ENCODE assay signal across 12 cellular contexts in genomic region chr1:246364415-246364941, GRCh38.
DNase-seq lines count a peak whose midpoint lies in the region; ATAC-seq, FAIRE-seq and TF ChIP-seq lines count a peak whose summit lies in the region.
"Had no signal": no experiment of that assay in that cellular context is flagged by ENCODE, and none has a peak within 500 bp of the region (broad histone marks: within the 10 kb centered on the region; RNA-seq: fewer than 3 reads in every experiment).

No MANE protein-coding gene starts in this region.

- peaks cover 16% of the 10 kb centered on the region for H3K36me3 Mint-ChIP-seq in stimulated activated memory B cell treated with anti-CD40 and anti-IgM and Interleukin-4, amounts not matched to agents 10 μg/mL and 1 μg/mL and 100 μg/mL, for 72 hours
- H3K36me3 Mint-ChIP-seq in type B pancreatic cell: no peaks in the 10 kb centered on the region

- H3K27me3 Mint-ChIP-seq in stimulated activated memory B cell treated with anti-CD40 and anti-IgM and Interleukin-4, amounts not matched to agents 10 μg/mL and 1 μg/mL and 100 μg/mL, for 72 hours: no peaks in the 10 kb centered on the region
- no peaks in the 10 kb centered on the region for H3K27me3 Mint-ChIP-seq in type B pancreatic cell

- no peak overlapping the region for H3K4me3 Mint-ChIP-seq in stimulated activated memory B cell treated with anti-CD40 and anti-IgM and Interleukin-4, amounts not matched to agents 10 μg/mL and 1 μg/mL and 100 μg/mL, for 72 hours
- H3K4me3 Mint-ChIP-seq in type B pancreatic cell: no peak overlapping the region

- ATAC-seq in GM21528 (IDR thresholded peaks at IDR 0.05; ENCODE audit: low FRiP score, unreplicated experiment) (peak; percentile 89), HG03354 (IDR thresholded peaks at IDR 0.05; ENCODE audit: poor library complexity, severe bottlenecking, unreplicated experiment) (peak; percentile 51)
- no peak for ATAC-seq in stimulated activated memory B cell treated with anti-CD40 and anti-IgM and Interleukin-4, amounts not matched to agents 10 μg/mL and 1 μg/mL and 100 μg/mL, for 72 hours

- no peak for FAIRE-seq in RCC 7860 (lab: Jason Lieb, UNC)

- peaks cover 38% of the 10 kb centered on the region for H3K4me1 Mint-ChIP-seq in stimulated activated memory B cell treated with anti-CD40 and anti-IgM and Interleukin-4, amounts not matched to agents 10 μg/mL and 1 μg/mL and 100 μg/mL, for 72 hours
- H3K4me1 Mint-ChIP-seq in type B pancreatic cell (ENCODE audit: unreplicated experiment): no peaks in the 10 kb centered on the region

- peaks cover 4% of the 10 kb centered on the region for H3K9me3 Mint-ChIP-seq in stimulated activated memory B cell treated with anti-CD40 and anti-IgM and Interleukin-4, amounts not matched to agents 10 μg/mL and 1 μg/mL and 100 μg/mL, for 72 hours
- H3K9me3 Mint-ChIP-seq in type B pancreatic cell: peaks cover 3% of the 10 kb centered on the region

- peak overlapping the region; percentile 11 for H3K27ac Mint-ChIP-seq in stimulated activated memory B cell treated with anti-CD40 and anti-IgM and Interleukin-4, amounts not matched to agents 10 μg/mL and 1 μg/mL and 100 μg/mL, for 72 hours
- H3K27ac Mint-ChIP-seq in type B pancreatic cell: no peak overlapping the region

- TF ChIP-seq CTCF in type B pancreatic cell (conservative IDR thresholded peaks at IDR 0.05): no peak

- peak; percentile 18 for DNase-seq in stimulated activated CD4-positive, alpha-beta T cell treated with anti-CD3 and anti-CD28 coated beads, Interleukin-15, amount 100 ng/mL, for 24 hours
- DNase-seq in stimulated activated CD4-positive, alpha-beta T cell treated with anti-CD3 and anti-CD28 coated beads, Interleukin-12 subunit alpha, Interleukin-12 subunit beta, amount 100 ng/mL, for 4 hours: no peak
- DNase-seq in inferior parietal cortex (ENCODE audit: extremely low spot score) (no peak), type B pancreatic cell (ENCODE audit: extremely low spot score, unreplicated experiment) (no peak), RCC 7860 (ENCODE audit: low spot score) (no peak)
- DNase-seq: activated CD4-positive, alpha-beta T cell treated with anti-CD3 and anti-CD28 coated beads, Interleukin-2, amount 50 U/mL, for 4 hours; foreskin fibroblast; NCI-H2081 treated with DMSO at 0.1 percent for 48 hours; SIG-M5 had no signal
